1 cellular context compared by ENCODE assay signal in the genomic region with DNA sequence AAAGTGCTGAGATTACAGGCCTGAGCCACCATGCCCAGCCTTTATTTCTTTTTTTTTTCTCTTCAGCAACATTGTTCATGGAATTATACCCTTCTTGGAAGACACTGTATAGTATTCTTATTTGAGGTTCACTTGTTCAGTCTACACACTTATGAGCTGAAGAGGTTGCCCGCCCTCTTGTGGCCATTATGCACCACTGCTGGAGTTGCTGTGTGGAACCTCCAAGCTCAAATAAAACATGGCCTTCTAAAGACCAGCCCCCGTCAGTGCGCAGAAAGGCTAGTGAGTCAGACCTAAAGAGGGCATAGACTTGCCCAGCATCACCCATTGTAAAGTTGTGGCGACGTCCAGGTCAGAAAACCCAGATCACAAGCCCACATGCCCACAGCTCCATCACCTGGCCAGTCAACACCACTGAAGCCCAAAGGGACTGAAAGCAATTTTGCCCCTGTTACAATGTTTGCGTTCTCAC.
TF ChIP-seq lines count a peak whose summit lies in the region.

No MANE protein-coding gene starts in this region.

TF ChIP-seq in HepG2, 621 proteins besides CTCF, POLR2A, EP300 and RAD21 (continues in another document):
- TF ChIP-seq ERF (CRISPR knock-in tag; IDR thresholded peaks at IDR 0.05) (0 out of 2 replicates have a peak, but pooled peaks have one; percentile 16), RXRA (CRISPR knock-in tag; IDR thresholded peaks at IDR 0.05) (no peak), RORA (CRISPR knock-in tag; IDR thresholded peaks at IDR 0.05) (0 out of 2 replicates have a peak, but pooled peaks have one; percentile 59), ADNP (CRISPR knock-in tag; IDR thresholded peaks at IDR 0.05) (no peak), ZBTB3 (CRISPR knock-in tag; IDR thresholded peaks at IDR 0.05; ENCODE audit: borderline replicate concordance, low read depth) (no peak), ZNF180 (CRISPR knock-in tag; IDR thresholded peaks at IDR 0.05; ENCODE audit: borderline replicate concordance, low read depth) (no peak), PRPF4 (IDR thresholded peaks at IDR 0.05; ENCODE audit: low read depth, low read length, poor library complexity, severe bottlenecking) (no peak), SMC3 (IDR thresholded peaks at IDR 0.05; ENCODE audit: low read length) (peak; percentile 81), ZNF446 (CRISPR knock-in tag; IDR thresholded peaks at IDR 0.05) (no peak), PLRG1 (conservative IDR thresholded peaks at IDR 0.05) (no peak), ZNF644 (CRISPR knock-in tag; IDR thresholded peaks at IDR 0.05; ENCODE audit: low read depth) (peak; percentile 30; the same call in 1 of the 2 replicates), ZBTB7A (CRISPR knock-in tag; IDR thresholded peaks at IDR 0.05) (peak; percentile 26; the same call in 1 of the 2 replicates), GATAD2A (CRISPR knock-in tag; IDR thresholded peaks at IDR 0.05) (peak; percentile 33; the same call in 1 of the 2 replicates), KMT2B (CRISPR knock-in tag; IDR thresholded peaks at IDR 0.05) (no peak), DPF2 (CRISPR knock-in tag; IDR thresholded peaks at IDR 0.05; ENCODE audit: borderline replicate concordance, low read depth) (no peak)
- TF ChIP-seq, protein P1, sequence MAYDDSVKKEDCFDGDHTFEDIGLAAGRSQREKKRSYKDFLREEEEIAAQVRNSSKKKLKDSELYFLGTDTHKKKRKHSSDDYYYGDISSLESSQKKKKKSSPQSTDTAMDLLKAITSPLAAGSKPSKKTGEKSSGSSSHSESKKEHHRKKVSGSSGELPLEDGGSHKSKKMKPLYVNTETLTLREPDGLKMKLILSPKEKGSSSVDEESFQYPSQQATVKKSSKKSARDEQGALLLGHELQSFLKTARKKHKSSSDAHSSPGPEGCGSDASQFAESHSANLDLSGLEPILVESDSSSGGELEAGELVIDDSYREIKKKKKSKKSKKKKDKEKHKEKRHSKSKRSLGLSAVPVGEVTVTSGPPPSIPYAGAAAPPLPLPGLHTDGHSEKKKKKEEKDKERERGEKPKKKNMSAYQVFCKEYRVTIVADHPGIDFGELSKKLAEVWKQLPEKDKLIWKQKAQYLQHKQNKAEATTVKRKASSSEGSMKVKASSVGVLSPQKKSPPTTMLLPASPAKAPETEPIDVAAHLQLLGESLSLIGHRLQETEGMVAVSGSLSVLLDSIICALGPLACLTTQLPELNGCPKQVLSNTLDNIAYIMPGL (CRISPR knock-in tag; IDR thresholded peaks at IDR 0.05; ENCODE audit: borderline replicate concordance in 1 of 2, low read depth in 1 of 2), result peak in 1 of 2 experiments; percentile 43; a peak in 1 of 4 replicates
- TF ChIP-seq, protein P2, sequence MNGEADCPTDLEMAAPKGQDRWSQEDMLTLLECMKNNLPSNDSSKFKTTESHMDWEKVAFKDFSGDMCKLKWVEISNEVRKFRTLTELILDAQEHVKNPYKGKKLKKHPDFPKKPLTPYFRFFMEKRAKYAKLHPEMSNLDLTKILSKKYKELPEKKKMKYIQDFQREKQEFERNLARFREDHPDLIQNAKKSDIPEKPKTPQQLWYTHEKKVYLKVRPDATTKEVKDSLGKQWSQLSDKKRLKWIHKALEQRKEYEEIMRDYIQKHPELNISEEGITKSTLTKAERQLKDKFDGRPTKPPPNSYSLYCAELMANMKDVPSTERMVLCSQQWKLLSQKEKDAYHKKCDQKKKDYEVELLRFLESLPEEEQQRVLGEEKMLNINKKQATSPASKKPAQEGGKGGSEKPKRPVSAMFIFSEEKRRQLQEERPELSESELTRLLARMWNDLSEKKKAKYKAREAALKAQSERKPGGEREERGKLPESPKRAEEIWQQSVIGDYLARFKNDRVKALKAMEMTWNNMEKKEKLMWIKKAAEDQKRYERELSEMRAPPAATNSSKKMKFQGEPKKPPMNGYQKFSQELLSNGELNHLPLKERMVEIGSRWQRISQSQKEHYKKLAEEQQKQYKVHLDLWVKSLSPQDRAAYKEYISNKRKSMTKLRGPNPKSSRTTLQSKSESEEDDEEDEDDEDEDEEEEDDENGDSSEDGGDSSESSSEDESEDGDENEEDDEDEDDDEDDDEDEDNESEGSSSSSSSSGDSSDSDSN (CRISPR knock-in tag; IDR thresholded peaks at IDR 0.05), result 0 out of 2 replicates have a peak, but pooled peaks have one; percentile 29
- TF ChIP-seq, protein P3, sequence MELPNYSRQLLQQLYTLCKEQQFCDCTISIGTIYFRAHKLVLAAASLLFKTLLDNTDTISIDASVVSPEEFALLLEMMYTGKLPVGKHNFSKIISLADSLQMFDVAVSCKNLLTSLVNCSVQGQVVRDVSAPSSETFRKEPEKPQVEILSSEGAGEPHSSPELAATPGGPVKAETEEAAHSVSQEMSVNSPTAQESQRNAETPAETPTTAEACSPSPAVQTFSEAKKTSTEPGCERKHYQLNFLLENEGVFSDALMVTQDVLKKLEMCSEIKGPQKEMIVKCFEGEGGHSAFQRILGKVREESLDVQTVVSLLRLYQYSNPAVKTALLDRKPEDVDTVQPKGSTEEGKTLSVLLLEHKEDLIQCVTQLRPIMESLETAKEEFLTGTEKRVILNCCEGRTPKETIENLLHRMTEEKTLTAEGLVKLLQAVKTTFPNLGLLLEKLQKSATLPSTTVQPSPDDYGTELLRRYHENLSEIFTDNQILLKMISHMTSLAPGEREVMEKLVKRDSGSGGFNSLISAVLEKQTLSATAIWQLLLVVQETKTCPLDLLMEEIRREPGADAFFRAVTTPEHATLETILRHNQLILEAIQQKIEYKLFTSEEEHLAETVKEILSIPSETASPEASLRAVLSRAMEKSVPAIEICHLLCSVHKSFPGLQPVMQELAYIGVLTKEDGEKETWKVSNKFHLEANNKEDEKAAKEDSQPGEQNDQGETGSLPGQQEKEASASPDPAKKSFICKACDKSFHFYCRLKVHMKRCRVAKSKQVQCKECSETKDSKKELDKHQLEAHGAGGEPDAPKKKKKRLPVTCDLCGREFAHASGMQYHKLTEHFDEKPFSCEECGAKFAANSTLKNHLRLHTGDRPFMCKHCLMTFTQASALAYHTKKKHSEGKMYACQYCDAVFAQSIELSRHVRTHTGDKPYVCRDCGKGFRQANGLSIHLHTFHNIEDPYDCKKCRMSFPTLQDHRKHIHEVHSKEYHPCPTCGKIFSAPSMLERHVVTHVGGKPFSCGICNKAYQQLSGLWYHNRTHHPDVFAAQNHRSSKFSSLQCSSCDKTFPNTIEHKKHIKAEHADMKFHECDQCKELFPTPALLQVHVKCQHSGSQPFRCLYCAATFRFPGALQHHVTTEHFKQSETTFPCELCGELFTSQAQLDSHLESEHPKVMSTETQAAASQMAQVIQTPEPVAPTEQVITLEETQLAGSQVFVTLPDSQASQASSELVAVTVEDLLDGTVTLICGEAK (IDR thresholded peaks at IDR 0.05), result no peak
- TF ChIP-seq, protein P3 (CRISPR knock-in tag; IDR thresholded peaks at IDR 0.05), result no peak
- TF ChIP-seq, protein P4, sequence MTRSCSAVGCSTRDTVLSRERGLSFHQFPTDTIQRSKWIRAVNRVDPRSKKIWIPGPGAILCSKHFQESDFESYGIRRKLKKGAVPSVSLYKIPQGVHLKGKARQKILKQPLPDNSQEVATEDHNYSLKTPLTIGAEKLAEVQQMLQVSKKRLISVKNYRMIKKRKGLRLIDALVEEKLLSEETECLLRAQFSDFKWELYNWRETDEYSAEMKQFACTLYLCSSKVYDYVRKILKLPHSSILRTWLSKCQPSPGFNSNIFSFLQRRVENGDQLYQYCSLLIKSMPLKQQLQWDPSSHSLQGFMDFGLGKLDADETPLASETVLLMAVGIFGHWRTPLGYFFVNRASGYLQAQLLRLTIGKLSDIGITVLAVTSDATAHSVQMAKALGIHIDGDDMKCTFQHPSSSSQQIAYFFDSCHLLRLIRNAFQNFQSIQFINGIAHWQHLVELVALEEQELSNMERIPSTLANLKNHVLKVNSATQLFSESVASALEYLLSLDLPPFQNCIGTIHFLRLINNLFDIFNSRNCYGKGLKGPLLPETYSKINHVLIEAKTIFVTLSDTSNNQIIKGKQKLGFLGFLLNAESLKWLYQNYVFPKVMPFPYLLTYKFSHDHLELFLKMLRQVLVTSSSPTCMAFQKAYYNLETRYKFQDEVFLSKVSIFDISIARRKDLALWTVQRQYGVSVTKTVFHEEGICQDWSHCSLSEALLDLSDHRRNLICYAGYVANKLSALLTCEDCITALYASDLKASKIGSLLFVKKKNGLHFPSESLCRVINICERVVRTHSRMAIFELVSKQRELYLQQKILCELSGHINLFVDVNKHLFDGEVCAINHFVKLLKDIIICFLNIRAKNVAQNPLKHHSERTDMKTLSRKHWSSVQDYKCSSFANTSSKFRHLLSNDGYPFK (CRISPR knock-in tag; IDR thresholded peaks at IDR 0.05; ENCODE audit: borderline replicate concordance), result peak; percentile 31; the same call in 1 of the 2 replicates
- TF ChIP-seq, protein P5, sequence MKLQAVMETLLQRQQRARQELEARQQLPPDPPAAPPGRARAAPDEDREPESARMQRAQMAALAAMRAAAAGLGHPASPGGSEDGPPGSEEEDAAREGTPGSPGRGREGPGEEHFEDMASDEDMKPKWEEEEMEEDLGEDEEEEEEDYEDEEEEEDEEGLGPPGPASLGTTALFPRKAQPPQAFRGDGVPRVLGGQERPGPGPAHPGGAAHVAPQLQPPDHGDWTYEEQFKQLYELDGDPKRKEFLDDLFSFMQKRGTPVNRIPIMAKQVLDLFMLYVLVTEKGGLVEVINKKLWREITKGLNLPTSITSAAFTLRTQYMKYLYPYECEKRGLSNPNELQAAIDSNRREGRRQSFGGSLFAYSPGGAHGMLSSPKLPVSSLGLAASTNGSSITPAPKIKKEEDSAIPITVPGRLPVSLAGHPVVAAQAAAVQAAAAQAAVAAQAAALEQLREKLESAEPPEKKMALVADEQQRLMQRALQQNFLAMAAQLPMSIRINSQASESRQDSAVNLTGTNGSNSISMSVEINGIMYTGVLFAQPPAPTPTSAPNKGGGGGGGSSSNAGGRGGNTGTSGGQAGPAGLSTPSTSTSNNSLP (IDR thresholded peaks at IDR 0.05; ENCODE audit: low read depth, low read length), result 0 out of 2 replicates have a peak, but pooled peaks have one; percentile 11
- TF ChIP-seq, protein P6, sequence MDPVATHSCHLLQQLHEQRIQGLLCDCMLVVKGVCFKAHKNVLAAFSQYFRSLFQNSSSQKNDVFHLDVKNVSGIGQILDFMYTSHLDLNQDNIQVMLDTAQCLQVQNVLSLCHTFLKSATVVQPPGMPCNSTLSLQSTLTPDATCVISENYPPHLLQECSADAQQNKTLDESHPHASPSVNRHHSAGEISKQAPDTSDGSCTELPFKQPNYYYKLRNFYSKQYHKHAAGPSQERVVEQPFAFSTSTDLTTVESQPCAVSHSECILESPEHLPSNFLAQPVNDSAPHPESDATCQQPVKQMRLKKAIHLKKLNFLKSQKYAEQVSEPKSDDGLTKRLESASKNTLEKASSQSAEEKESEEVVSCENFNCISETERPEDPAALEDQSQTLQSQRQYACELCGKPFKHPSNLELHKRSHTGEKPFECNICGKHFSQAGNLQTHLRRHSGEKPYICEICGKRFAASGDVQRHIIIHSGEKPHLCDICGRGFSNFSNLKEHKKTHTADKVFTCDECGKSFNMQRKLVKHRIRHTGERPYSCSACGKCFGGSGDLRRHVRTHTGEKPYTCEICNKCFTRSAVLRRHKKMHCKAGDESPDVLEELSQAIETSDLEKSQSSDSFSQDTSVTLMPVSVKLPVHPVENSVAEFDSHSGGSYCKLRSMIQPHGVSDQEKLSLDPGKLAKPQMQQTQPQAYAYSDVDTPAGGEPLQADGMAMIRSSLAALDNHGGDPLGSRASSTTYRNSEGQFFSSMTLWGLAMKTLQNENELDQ (CRISPR knock-in tag; IDR thresholded peaks at IDR 0.05; ENCODE audit: borderline replicate concordance), result no peak
- TF ChIP-seq, protein P7, sequence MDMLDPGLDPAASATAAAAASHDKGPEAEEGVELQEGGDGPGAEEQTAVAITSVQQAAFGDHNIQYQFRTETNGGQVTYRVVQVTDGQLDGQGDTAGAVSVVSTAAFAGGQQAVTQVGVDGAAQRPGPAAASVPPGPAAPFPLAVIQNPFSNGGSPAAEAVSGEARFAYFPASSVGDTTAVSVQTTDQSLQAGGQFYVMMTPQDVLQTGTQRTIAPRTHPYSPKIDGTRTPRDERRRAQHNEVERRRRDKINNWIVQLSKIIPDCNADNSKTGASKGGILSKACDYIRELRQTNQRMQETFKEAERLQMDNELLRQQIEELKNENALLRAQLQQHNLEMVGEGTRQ (IDR thresholded peaks at IDR 0.05; ENCODE audit: low read depth, low read length), result no peak
- TF ChIP-seq, protein P7 (CRISPR knock-in tag; IDR thresholded peaks at IDR 0.05; ENCODE audit: borderline replicate concordance), result no peak
- TF ChIP-seq, protein P8, sequence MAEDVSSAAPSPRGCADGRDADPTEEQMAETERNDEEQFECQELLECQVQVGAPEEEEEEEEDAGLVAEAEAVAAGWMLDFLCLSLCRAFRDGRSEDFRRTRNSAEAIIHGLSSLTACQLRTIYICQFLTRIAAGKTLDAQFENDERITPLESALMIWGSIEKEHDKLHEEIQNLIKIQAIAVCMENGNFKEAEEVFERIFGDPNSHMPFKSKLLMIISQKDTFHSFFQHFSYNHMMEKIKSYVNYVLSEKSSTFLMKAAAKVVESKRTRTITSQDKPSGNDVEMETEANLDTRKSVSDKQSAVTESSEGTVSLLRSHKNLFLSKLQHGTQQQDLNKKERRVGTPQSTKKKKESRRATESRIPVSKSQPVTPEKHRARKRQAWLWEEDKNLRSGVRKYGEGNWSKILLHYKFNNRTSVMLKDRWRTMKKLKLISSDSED (CRISPR knock-in tag; IDR thresholded peaks at IDR 0.05), result no peak
